Comparison of ENCODE assay signal across 24 cellular contexts in genomic region chr6:79710127-79710526, GRCh38.
DNase-seq lines count a peak whose midpoint lies in the region; ATAC-seq and TF ChIP-seq lines count a peak whose summit lies in the region.
"Had no signal": no experiment of that assay in that cellular context is flagged by ENCODE, and none has a peak within 500 bp of the region (broad histone marks: within the 10 kb centered on the region; RNA-seq: fewer than 3 reads in every experiment).

No MANE protein-coding gene starts in this region.

- DNase-seq in NCI-H2107 treated with DMSO at 0.1 percent for 48 hours (lab: John Stamatoyannopoulos, UW; ENCODE audit: unreplicated experiment) (peak; percentile 30), NCI-H2107 (lab: John Stamatoyannopoulos, UW) (no peak), Panc1 (ENCODE audit: low read depth, low spot score) (no peak), left colon (no peak), SKM-1 (lab: John Stamatoyannopoulos, UW; ENCODE audit: unreplicated experiment) (no peak)
- DNase-seq in stimulated activated effector memory CD8-positive, alpha-beta T cell treated with anti-CD3 and anti-CD28 coated beads, Interleukin-12 subunit alpha, Interleukin-12 subunit beta, amount 100 ng/mL, for 72 hours (ENCODE audit: low spot score in 2 of 2), result no peak
- DNase-seq in activated naive CD4-positive, alpha-beta T cell treated with anti-CD3 and anti-CD28 coated beads, Interleukin-2, amount 10 ng/mL, durations not matched to agents 7 days and 5 days, result no peak
- DNase-seq: 8988T; activated CD4-positive, alpha-beta T cell treated with anti-CD3 and anti-CD28 coated beads for 1 hour; activated gamma-delta T cell; CD4-positive, alpha-beta memory T cell; DMS 273 treated with DMSO at 0.1 percent for 48 hours; effector memory CD4-positive, alpha-beta T cell; NCI-H1417 treated with DMSO at 0.1 percent for 48 hours; NCI-H2227 treated with DMSO at 0.1 percent for 48 hours; Peyer's patch; stimulated activated CD8-positive, alpha-beta memory T cell treated with anti-CD3 and anti-CD28 coated beads, Interleukin-4, amount 100 ng/mL, for 48 hours; T-cell had no signal

- POLR2A ChIA-PET in Panc1 (lab: Charles Lee), result no interaction called here

- H3K27ac Mint-ChIP-seq in stimulated activated effector memory CD8-positive, alpha-beta T cell treated with anti-CD3 and anti-CD28 coated beads, Interleukin-12 subunit alpha, Interleukin-12 subunit beta, amount 100 ng/mL, for 72 hours, result no peak overlapping the region
- no peak overlapping the region for H3K27ac Mint-ChIP-seq in activated naive CD4-positive, alpha-beta T cell treated with anti-CD3 and anti-CD28 coated beads, Interleukin-2, amount 10 ng/mL, durations not matched to agents 7 days and 5 days
- H3K27ac Mint-ChIP-seq: CD4-positive, alpha-beta memory T cell; neural progenitor cell; T-cell had no signal

- no peak overlapping the region for H3K27ac ChIP-seq in Panc1 (ENCODE audit: low read length)
- H3K27ac ChIP-seq: esophagus muscularis mucosa, KMS-11, neural progenitor cell, Peyer's patch, prostate gland had no signal

- no peaks in the 10 kb centered on the region for H3K36me3 Mint-ChIP-seq in stimulated activated effector memory CD8-positive, alpha-beta T cell treated with anti-CD3 and anti-CD28 coated beads, Interleukin-12 subunit alpha, Interleukin-12 subunit beta, amount 100 ng/mL, for 72 hours
- H3K36me3 Mint-ChIP-seq in activated naive CD4-positive, alpha-beta T cell treated with anti-CD3 and anti-CD28 coated beads, Interleukin-2, amount 10 ng/mL, durations not matched to agents 7 days and 5 days, result no peaks in the 10 kb centered on the region
- H3K36me3 Mint-ChIP-seq: CD4-positive, alpha-beta memory T cell; neural progenitor cell; T-cell had no signal

- no peaks in the 10 kb centered on the region for H3K36me3 ChIP-seq in Panc1 (ENCODE audit: control insufficient read depth, insufficient read depth, low read length)
- H3K36me3 ChIP-seq: esophagus muscularis mucosa, neural progenitor cell, Peyer's patch, prostate gland had no signal

- H3K4me1 ChIP-seq in Panc1 (ENCODE audit: control insufficient read depth, insufficient read depth, low read length), result no peaks in the 10 kb centered on the region
- H3K4me1 ChIP-seq: Peyer's patch had no signal

- no peak overlapping the region for H3K4me3 Mint-ChIP-seq in stimulated activated effector memory CD8-positive, alpha-beta T cell treated with anti-CD3 and anti-CD28 coated beads, Interleukin-12 subunit alpha, Interleukin-12 subunit beta, amount 100 ng/mL, for 72 hours
- H3K4me3 Mint-ChIP-seq in activated naive CD4-positive, alpha-beta T cell treated with anti-CD3 and anti-CD28 coated beads, Interleukin-2, amount 10 ng/mL, durations not matched to agents 7 days and 5 days, result no peak overlapping the region
- H3K4me3 Mint-ChIP-seq: CD4-positive, alpha-beta memory T cell; neural progenitor cell; T-cell had no signal

- no peaks in the 10 kb centered on the region for H3K9me3 Mint-ChIP-seq in stimulated activated effector memory CD8-positive, alpha-beta T cell treated with anti-CD3 and anti-CD28 coated beads, Interleukin-12 subunit alpha, Interleukin-12 subunit beta, amount 100 ng/mL, for 72 hours
- H3K9me3 Mint-ChIP-seq in activated naive CD4-positive, alpha-beta T cell treated with anti-CD3 and anti-CD28 coated beads, Interleukin-2, amount 10 ng/mL, durations not matched to agents 7 days and 5 days, result no peaks in the 10 kb centered on the region
- H3K9me3 Mint-ChIP-seq: neural progenitor cell, T-cell had no signal

- no TSS peak for BruUV-seq in Panc1 (replicated peaks; lab: Mats Ljungman, UMichigan)

- intact Hi-C loops in Panc1 (cut with micrococcal nuclease; ENCODE audit: unreplicated experiment), result loop anchor here (5.0 kb wide), 1 partner anchor 138 kb away; no protein-coding TSS in a partner anchor
- intact Hi-C loops in left colon (cut with DNase I, micrococcal nuclease), result loop anchor here in 1 of 2 donors (10.0 kb wide), 1 partner anchor 145 kb away; no protein-coding TSS in a partner anchor

- H3K27me3 Mint-ChIP-seq in activated naive CD4-positive, alpha-beta T cell treated with anti-CD3 and anti-CD28 coated beads, Interleukin-2, amount 10 ng/mL, durations not matched to agents 7 days and 5 days, result peaks cover 9% of the 10 kb centered on the region

- H3K9me3 ChIP-seq in Panc1 (ENCODE audit: control insufficient read depth, insufficient read depth, low read depth, low read length), result no peaks in the 10 kb centered on the region
- H3K9me3 ChIP-seq: esophagus muscularis mucosa, Peyer's patch, prostate gland had no signal

- H3K4me3 ChIP-seq in Panc1 (ENCODE audit: low read depth in 2 of 2, low read length in 2 of 2), result no peak overlapping the region
- H3K4me3 ChIP-seq: esophagus muscularis mucosa, lung, neural progenitor cell, Peyer's patch, prostate gland had no signal

- CTCF ChIA-PET in Panc1 (lab: Charles Lee), result no interaction called here
- CTCF ChIA-PET in activated naive CD4-positive, alpha-beta T cell treated with anti-CD3 and anti-CD28 coated beads, Interleukin-2, amount 10 ng/mL, durations not matched to agents 7 days and 5 days (lab: Charles Lee), result interaction anchor here (1.2 kb wide), 1 partner anchor 139 kb away, joined by 3 read pairs; no protein-coding TSS in a partner anchor

- no peaks in the 10 kb centered on the region for H3K27me3 ChIP-seq in Panc1 (ENCODE audit: control insufficient read depth, insufficient read depth, low read length)
- H3K27me3 ChIP-seq: esophagus muscularis mucosa, neural progenitor cell, Peyer's patch had no signal

- no peaks in the 10 kb centered on the region for H3K4me1 Mint-ChIP-seq in stimulated activated effector memory CD8-positive, alpha-beta T cell treated with anti-CD3 and anti-CD28 coated beads, Interleukin-12 subunit alpha, Interleukin-12 subunit beta, amount 100 ng/mL, for 72 hours
- no peaks in the 10 kb centered on the region for H3K4me1 Mint-ChIP-seq in activated naive CD4-positive, alpha-beta T cell treated with anti-CD3 and anti-CD28 coated beads, Interleukin-2, amount 10 ng/mL, durations not matched to agents 7 days and 5 days
- H3K4me1 Mint-ChIP-seq: CD4-positive, alpha-beta memory T cell had no signal

- in situ Hi-C loops in Panc1 (cut with HindIII; ENCODE audit: low pct_unique_long_range_greater_than_20kb, low sequenced_read_pairs), result no loop called here

- ATAC-seq in Panc1 (0 out of 2 replicates have a peak, but pooled peaks have one; percentile 38), left colon (peak; percentile 64), HG03460 (IDR thresholded peaks at IDR 0.05; ENCODE audit: unreplicated experiment) (no peak)
- ATAC-seq in stimulated activated effector memory CD8-positive, alpha-beta T cell treated with anti-CD3 and anti-CD28 coated beads, Interleukin-12 subunit alpha, Interleukin-12 subunit beta, amount 100 ng/mL, for 72 hours, result peak; percentile 34

- no peak for TF ChIP-seq CTCF in Panc1 (IDR thresholded peaks at IDR 0.05)
